ENCODE assay signal across 17 cellular contexts in genomic region chr16:81470796-81471636, GRCh38. TPM values are rescaled to one million over a fixed set of nuclear protein-coding genes. Genes with fewer than 3 reads are reported as not detected.
DNase-seq lines count a peak whose midpoint lies in the region; ATAC-seq, FAIRE-seq and TF ChIP-seq lines count a peak whose summit lies in the region.
"Had no signal": no experiment of that assay in that cellular context is flagged by ENCODE, and none has a peak within 500 bp of the region (broad histone marks: within the 10 kb centered on the region; RNA-seq: fewer than 3 reads in every experiment).

No MANE protein-coding gene starts in this region.

- DNase-seq in cardiac muscle cell (ENCODE audit: low read depth in 1 of 2, low spot score in 1 of 2): no peak
- no peak for DNase-seq in Right ventricle myocardium inferior (ENCODE audit: missing footprints)
- DNase-seq in Peyer's patch: no peak
- DNase-seq in lower lobe of right lung: no peak
- DNase-seq in urothelium cell line (ENCODE audit: low spot score): no peak
- DNase-seq in AG08396 (ENCODE audit: low spot score): no peak
- no peak for DNase-seq in NCI-H2081 (lab: John Stamatoyannopoulos, UW)
- DNase-seq in omental fat pad (ENCODE audit: low spot score): no peak
- DNase-seq: activated CD4-positive, alpha-beta T cell treated with anti-CD3 and anti-CD28 coated beads for 1 hour; activated gamma-delta T cell; foreskin fibroblast; NCI-H1436 treated with DMSO at 0.1 percent for 48 hours; NCI-H510A; RPMI8226; stimulated activated CD4-positive, alpha-beta T cell treated with anti-CD3 and anti-CD28 coated beads, Interleukin-12 subunit alpha, Interleukin-12 subunit beta, amount 100 ng/mL, for 4 hours had no signal

- H3K4me3 ChIP-seq in cardiac muscle cell (no peak overlapping the region), Peyer's patch (no peak overlapping the region), lower lobe of right lung (no peak overlapping the region)

- peak overlapping the region; percentile 81 for H3K27ac ChIP-seq in cardiac muscle cell
- peak overlapping the region; percentile 51 to 87 (median 72) for H3K27ac ChIP-seq in Peyer's patch
- peak overlapping the region; percentile 58 for H3K27ac ChIP-seq in lower lobe of right lung
- H3K27ac ChIP-seq: parathyroid adenoma had no signal

- H3K27me3 ChIP-seq in cardiac muscle cell (no peaks in the 10 kb centered on the region), Peyer's patch (no peaks in the 10 kb centered on the region), lower lobe of right lung (ENCODE audit: low read depth) (no peaks in the 10 kb centered on the region)

- H3K4me1 ChIP-seq in cardiac muscle cell (ENCODE audit: low read depth): peaks cover 11% of the 10 kb centered on the region
- H3K4me1 ChIP-seq in Peyer's patch: peaks cover 6 to 59% (median 32%) of the 10 kb centered on the region in 4 donors
- peaks cover 95% of the 10 kb centered on the region for H3K4me1 ChIP-seq in lower lobe of right lung
- H3K4me1 ChIP-seq: parathyroid adenoma had no signal

- no peak for TF ChIP-seq POLR2A in Peyer's patch (IDR thresholded peaks at IDR 0.05)

- H3K9me3 ChIP-seq in cardiac muscle cell (ENCODE audit: low read depth) (no peaks in the 10 kb centered on the region), Peyer's patch (no peaks in the 10 kb centered on the region), lower lobe of right lung (no peaks in the 10 kb centered on the region)

- intact Hi-C loops in Right ventricle myocardium inferior (cut with DNase I) (no loop called here), lower lobe of right lung (cut with DNase I) (no loop called here)

- no peaks in the 10 kb centered on the region for H3K36me3 ChIP-seq in cardiac muscle cell
- H3K36me3 ChIP-seq in Peyer's patch: no peaks in the 10 kb centered on the region
- peaks cover 6% of the 10 kb centered on the region for H3K36me3 ChIP-seq in lower lobe of right lung

- TF ChIP-seq CTCF in cardiac muscle cell (IDR thresholded peaks at IDR 0.05; ENCODE audit: low read depth, low read length) (no peak), Peyer's patch (IDR thresholded peaks at IDR 0.05) (no peak), lower lobe of right lung (IDR thresholded peaks at IDR 0.05) (no peak), omental fat pad (IDR thresholded peaks at IDR 0.05) (no peak)

- ATAC-seq in Right ventricle myocardium inferior: no peak
- no peak for ATAC-seq in lower lobe of right lung
- ATAC-seq in omental fat pad (ENCODE audit: low FRiP score): no peak

- FAIRE-seq in urothelium cell line (lab: Jason Lieb, UNC): peak; percentile 85
- FAIRE-seq: bronchial epithelial cell had no signal

RNA-seq across cellular contexts. Expression of gene CMIP, which starts 26.4 kb away (rescaled TPM):
- total RNA-seq in cardiac muscle cell: 16.6 and 22.2 TPM in 2 replicates
- 1.6 and 1.8 TPM in 2 replicates for polyA plus RNA-seq in cardiac muscle cell
- 10.5 TPM for total RNA-seq in Right ventricle myocardium inferior
- total RNA-seq in Peyer's patch: 100 to 1,000 TPM in 1 of 4 donors, 10 to 100 TPM in 3; 44.6 to 152 (median 76.5) TPM
- 77.4 TPM for total RNA-seq in lower lobe of right lung
- 10 to 100 TPM; 15.8 to 52.8 (median 32.0) TPM for total RNA-seq in omental fat pad
